18 cellular contexts compared by ENCODE assay signal in genomic region chr6:168139121-168139520, GRCh38.
DNase-seq lines count a peak whose midpoint lies in the region; ATAC-seq and TF ChIP-seq lines count a peak whose summit lies in the region.
"Had no signal": no experiment of that assay in that cellular context is flagged by ENCODE, and none has a peak within 500 bp of the region (broad histone marks: within the 10 kb centered on the region; RNA-seq: fewer than 3 reads in every experiment).

No MANE protein-coding gene starts in this region.

- 83 to 84% methylated on average over 4 of the region's 4 CpGs for WGBS in testis, 2 donors

- DNase-seq in H7 (peak; percentile 4), chondrocyte (ENCODE audit: low spot score) (peak; percentile 49), left lobe of liver (ENCODE audit: low spot score) (peak; percentile 32), testis (peak; percentile 10), NOMO-1 treated with dmso at 0.1 percent for 144 hours (lab: John Stamatoyannopoulos, UW; ENCODE audit: unreplicated experiment) (no peak), SKM-1 treated with dmso at 0.1 percent for 144 hours (lab: John Stamatoyannopoulos, UW; ENCODE audit: unreplicated experiment) (no peak)
- DNase-seq in activated CD4-positive, alpha-beta T cell treated with anti-CD3 and anti-CD28 coated beads, Interleukin-2, amount 10 ng/mL, durations not matched to agents 7 days and 5 days = no peak
- DNase-seq: C1 segment of cervical spinal cord, DND-41, IMR-90, NCI-H1417, NCI-H187, NCI-H226, NCI-H524, NCI-H82, RPMI8226, SHP77 treated with DMSO at 0.1 percent for 48 hours had no signal

- POLR2A ChIA-PET in activated CD4-positive, alpha-beta T cell treated with anti-CD3 and anti-CD28 coated beads, Interleukin-2, amount 10 ng/mL, durations not matched to agents 7 days and 5 days (lab: Charles Lee) = no interaction called here

- TF ChIP-seq CTCF in chondrocyte (IDR thresholded peaks at IDR 0.05) = no peak
- no peak for TF ChIP-seq CTCF in testis (IDR thresholded peaks at IDR 0.05)

- CTCF ChIA-PET in activated CD4-positive, alpha-beta T cell treated with anti-CD3 and anti-CD28 coated beads, Interleukin-2, amount 10 ng/mL, durations not matched to agents 7 days and 5 days (lab: Charles Lee) = interaction anchor here (0.7 kb wide), 1 partner anchor 60 kb away, joined by 4 read pairs; the partner anchor contains the start of gene FRMD1

- H3K36me3 Mint-ChIP-seq in chondrocyte (ENCODE audit: low read depth) = no peaks in the 10 kb centered on the region
- no peaks in the 10 kb centered on the region for H3K36me3 Mint-ChIP-seq in activated CD4-positive, alpha-beta T cell treated with anti-CD3 and anti-CD28 coated beads, Interleukin-2, amount 10 ng/mL, durations not matched to agents 7 days and 5 days (ENCODE audit: low read depth)

- H3K4me3 ChIP-seq in H7 (ENCODE audit: insufficient read depth, low read depth, low read length) (no peak overlapping the region), testis (no peak overlapping the region)

- H3K27ac ChIP-seq in testis = no peak overlapping the region
- H3K27ac ChIP-seq: HL-60 had no signal

- H3K27me3 Mint-ChIP-seq in chondrocyte (ENCODE audit: low read depth) = peaks cover 7% of the 10 kb centered on the region
- peaks cover 19% of the 10 kb centered on the region for H3K27me3 Mint-ChIP-seq in activated CD4-positive, alpha-beta T cell treated with anti-CD3 and anti-CD28 coated beads, Interleukin-2, amount 10 ng/mL, durations not matched to agents 7 days and 5 days

- H3K27ac Mint-ChIP-seq in chondrocyte (ENCODE audit: unreplicated experiment) = no peak overlapping the region
- H3K27ac Mint-ChIP-seq in activated CD4-positive, alpha-beta T cell treated with anti-CD3 and anti-CD28 coated beads, Interleukin-2, amount 10 ng/mL, durations not matched to agents 7 days and 5 days = no peak overlapping the region

- H3K9me3 Mint-ChIP-seq in chondrocyte (ENCODE audit: low read depth) = peaks cover 5% of the 10 kb centered on the region
- H3K9me3 Mint-ChIP-seq in activated CD4-positive, alpha-beta T cell treated with anti-CD3 and anti-CD28 coated beads, Interleukin-2, amount 10 ng/mL, durations not matched to agents 7 days and 5 days = no peaks in the 10 kb centered on the region

- no peaks in the 10 kb centered on the region for H3K4me1 ChIP-seq in testis

- H3K9me3 ChIP-seq in testis = no peaks in the 10 kb centered on the region

- H3K36me3 ChIP-seq in H7 (replicated peaks; ENCODE audit: control insufficient read depth, insufficient read depth, low read length) (no peaks in the 10 kb centered on the region), testis (ENCODE audit: low read depth, missing control alignments) (no peaks in the 10 kb centered on the region)

- no peak for TF ChIP-seq POLR2A in testis (IDR thresholded peaks at IDR 0.05)

- no peak for ATAC-seq in left lobe of liver

- H3K4me1 Mint-ChIP-seq in chondrocyte (ENCODE audit: low read depth) = no peaks in the 10 kb centered on the region
- H3K4me1 Mint-ChIP-seq in activated CD4-positive, alpha-beta T cell treated with anti-CD3 and anti-CD28 coated beads, Interleukin-2, amount 10 ng/mL, durations not matched to agents 7 days and 5 days = no peaks in the 10 kb centered on the region

- H3K27me3 ChIP-seq in H7 (ENCODE audit: control insufficient read depth, insufficient read depth, low read length) (no peaks in the 10 kb centered on the region), testis (no peaks in the 10 kb centered on the region)

- no peak overlapping the region for H3K4me3 Mint-ChIP-seq in chondrocyte (ENCODE audit: unreplicated experiment)
- H3K4me3 Mint-ChIP-seq in activated CD4-positive, alpha-beta T cell treated with anti-CD3 and anti-CD28 coated beads, Interleukin-2, amount 10 ng/mL, durations not matched to agents 7 days and 5 days = no peak overlapping the region

- intact Hi-C loops in testis (cut with DNase I; ENCODE audit: low total_unique reads) = no loop called here

Comparison
In these comparisons a context has a peak if more than half of its experiments do, and no peak if none do; other contexts are left out.
1. DNase-seq: peak in H7 (single experiment), chondrocyte (single experiment), left lobe of liver (single experiment) and testis (single experiment); none in NOMO-1 treated with dmso at 0.1 percent for 144 hours (single experiment), activated CD4-positive, alpha-beta T cell treated with anti-CD3 and anti-CD28 coated beads, Interleukin-2, amount 10 ng/mL, durations not matched to agents 7 days and 5 days (single experiment) and SKM-1 treated with dmso at 0.1 percent for 144 hours (single experiment).